In genomic region chr15:53534105-53534839, GRCh38 we compare ENCODE assay signal across 1 cellular context.
TF ChIP-seq lines count a peak whose summit lies in the region.

No MANE protein-coding gene starts in this region.

TF ChIP-seq in A549, 52 proteins besides CTCF, POLR2A, EP300 and RAD21 (continued from another document):
- TF ChIP-seq, protein P1, sequence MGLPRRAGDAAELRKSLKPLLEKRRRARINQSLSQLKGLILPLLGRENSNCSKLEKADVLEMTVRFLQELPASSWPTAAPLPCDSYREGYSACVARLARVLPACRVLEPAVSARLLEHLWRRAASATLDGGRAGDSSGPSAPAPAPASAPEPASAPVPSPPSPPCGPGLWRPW (IDR thresholded peaks at IDR 0.05) = peak; percentile 99
- TF ChIP-seq USF2 (IDR thresholded peaks at IDR 0.05) (no peak), BCL3 (IDR thresholded peaks at IDR 0.05) (peak; percentile 99), RARB (CRISPR knock-in tag; IDR thresholded peaks at IDR 0.05) (peak; percentile 84; the same call in 1 of the 2 replicates), E2F6 (IDR thresholded peaks at IDR 0.05; ENCODE audit: borderline replicate concordance, low read depth) (no peak), MAZ (IDR thresholded peaks at IDR 0.05; ENCODE audit: borderline replicate concordance, low read depth, low read length) (no peak), HOXB13 (CRISPR knock-in tag; IDR thresholded peaks at IDR 0.05; ENCODE audit: low read depth) (no peak), HDAC2 (IDR thresholded peaks at IDR 0.05) (no peak)
- TF ChIP-seq, protein P2, sequence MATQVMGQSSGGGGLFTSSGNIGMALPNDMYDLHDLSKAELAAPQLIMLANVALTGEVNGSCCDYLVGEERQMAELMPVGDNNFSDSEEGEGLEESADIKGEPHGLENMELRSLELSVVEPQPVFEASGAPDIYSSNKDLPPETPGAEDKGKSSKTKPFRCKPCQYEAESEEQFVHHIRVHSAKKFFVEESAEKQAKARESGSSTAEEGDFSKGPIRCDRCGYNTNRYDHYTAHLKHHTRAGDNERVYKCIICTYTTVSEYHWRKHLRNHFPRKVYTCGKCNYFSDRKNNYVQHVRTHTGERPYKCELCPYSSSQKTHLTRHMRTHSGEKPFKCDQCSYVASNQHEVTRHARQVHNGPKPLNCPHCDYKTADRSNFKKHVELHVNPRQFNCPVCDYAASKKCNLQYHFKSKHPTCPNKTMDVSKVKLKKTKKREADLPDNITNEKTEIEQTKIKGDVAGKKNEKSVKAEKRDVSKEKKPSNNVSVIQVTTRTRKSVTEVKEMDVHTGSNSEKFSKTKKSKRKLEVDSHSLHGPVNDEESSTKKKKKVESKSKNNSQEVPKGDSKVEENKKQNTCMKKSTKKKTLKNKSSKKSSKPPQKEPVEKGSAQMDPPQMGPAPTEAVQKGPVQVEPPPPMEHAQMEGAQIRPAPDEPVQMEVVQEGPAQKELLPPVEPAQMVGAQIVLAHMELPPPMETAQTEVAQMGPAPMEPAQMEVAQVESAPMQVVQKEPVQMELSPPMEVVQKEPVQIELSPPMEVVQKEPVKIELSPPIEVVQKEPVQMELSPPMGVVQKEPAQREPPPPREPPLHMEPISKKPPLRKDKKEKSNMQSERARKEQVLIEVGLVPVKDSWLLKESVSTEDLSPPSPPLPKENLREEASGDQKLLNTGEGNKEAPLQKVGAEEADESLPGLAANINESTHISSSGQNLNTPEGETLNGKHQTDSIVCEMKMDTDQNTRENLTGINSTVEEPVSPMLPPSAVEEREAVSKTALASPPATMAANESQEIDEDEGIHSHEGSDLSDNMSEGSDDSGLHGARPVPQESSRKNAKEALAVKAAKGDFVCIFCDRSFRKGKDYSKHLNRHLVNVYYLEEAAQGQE (IDR thresholded peaks at IDR 0.05) = no peak
